Comparison of ENCODE assay signal across 9 cellular contexts in genomic region chr2:150485871-150486538, GRCh38. TPM values are rescaled to one million over a fixed set of nuclear protein-coding genes. Genes with fewer than 3 reads are reported as not detected.
A peak's percentile ranks its signal among the peaks of the same experiment; 100 is the strongest.
DNase-seq lines count a peak whose midpoint lies in the region; ATAC-seq, FAIRE-seq and TF ChIP-seq lines count a peak whose summit lies in the region.
"Had no signal": no experiment of that assay in that cellular context is flagged by ENCODE, and none has a peak within 500 bp of the region (broad histone marks: within the 10 kb centered on the region; RNA-seq: fewer than 3 reads in every experiment).

No MANE protein-coding gene starts in this region.

- peak overlapping the region; percentile 60 for H3K27ac Mint-ChIP-seq in stimulated activated naive B cell treated with anti-CD40 and anti-IgM and Interleukin-4, amounts not matched to agents 10 μg/mL and 1 μg/mL and 100 μg/mL, for 72 hours

- H3K27me3 ChIP-seq in GM23248 (replicated peaks; ENCODE audit: insufficient read depth) (no peaks in the 10 kb centered on the region), mammary epithelial cell (ENCODE audit: insufficient read depth, low read length) (no peaks in the 10 kb centered on the region), keratinocyte (ENCODE audit: control insufficient read depth, extremely low read depth, insufficient read depth, low read length) (no peaks in the 10 kb centered on the region)

- H3K9me3 Mint-ChIP-seq in stimulated activated naive B cell treated with anti-CD40 and anti-IgM and Interleukin-4, amounts not matched to agents 10 μg/mL and 1 μg/mL and 100 μg/mL, for 72 hours, result no peaks in the 10 kb centered on the region

- no TSS peak for BruUV-seq in mammary epithelial cell (replicated peaks; lab: Mats Ljungman, UMichigan)

- H3K4me2 ChIP-seq in GM23248 (ENCODE audit: unreplicated experiment), result peak overlapping the region; percentile 95
- H3K4me2 ChIP-seq in mammary epithelial cell (ENCODE audit: insufficient read depth, low read depth, low read length), result peak overlapping the region; percentile 81
- peak overlapping the region; percentile 88 for H3K4me2 ChIP-seq in keratinocyte (ENCODE audit: control insufficient read depth, extremely low read depth, insufficient read depth, low read depth, low read length)

- no peak for ATAC-seq in stimulated activated naive B cell treated with anti-CD40 and anti-IgM and Interleukin-4, amounts not matched to agents 10 μg/mL and 1 μg/mL and 100 μg/mL, for 72 hours (replicated peaks)
- ATAC-seq in HG02623 (IDR thresholded peaks at IDR 0.05; ENCODE audit: unreplicated experiment), result no peak
- ATAC-seq in HG03442 (IDR thresholded peaks at IDR 0.05; ENCODE audit: unreplicated experiment), result no peak

- H3K4me3 Mint-ChIP-seq in stimulated activated naive B cell treated with anti-CD40 and anti-IgM and Interleukin-4, amounts not matched to agents 10 μg/mL and 1 μg/mL and 100 μg/mL, for 72 hours, result peak overlapping the region; percentile 55 to 60

- peaks cover 52% of the 10 kb centered on the region for H3F3A ChIP-seq in GM23248 (ENCODE audit: insufficient read depth)

- H3K4me3 ChIP-seq in GM23248, result peak overlapping the region; percentile 92
- peak overlapping the region; percentile 85 to 96 (median 93) for H3K4me3 ChIP-seq in mammary epithelial cell (replicated peaks in 1 of 3; ENCODE audit: insufficient read depth in 1 of 3, low read depth in 2 of 3, low read length in 3 of 3)
- H3K4me3 ChIP-seq in keratinocyte (ENCODE audit: control insufficient read depth in 2 of 3, extremely low read depth in 1 of 3, insufficient read depth in 2 of 3, low read depth in 1 of 3, low read length in 3 of 3), result peak overlapping the region; percentile 71 to 99 (median 93)

- in situ Hi-C loops in GM23248 (cut with MboI), result loop anchor here (10.0 to 25.0 kb wide), 3 partner anchors 426 to 891 kb away; no protein-coding TSS in a partner anchor
- in situ Hi-C loops in mammary epithelial cell (cut with MboI; ENCODE audit: low sequenced_read_pairs in 2 of 2), result loop anchor here (5.0 to 25.0 kb wide), 6 partner anchors 41 to 749 kb away; no protein-coding TSS in a partner anchor

- 0 to 1% methylated on average over 58 to 62 of the region's 62 CpGs for WGBS in GM23248 (ENCODE audit: low coverage in 1 of 2, low lambda C conversion rate in 2 of 2, missing lambda C conversion rate in 2 of 2), 2 experiments
- 1% methylated on average over 10 of the region's 62 CpGs for WGBS in mammary epithelial cell (ENCODE audit: low coverage, missing lambda C conversion rate)

- peaks cover 0 to 3% of the 10 kb centered on the region in 2 donors for H3K36me3 Mint-ChIP-seq in stimulated activated naive B cell treated with anti-CD40 and anti-IgM and Interleukin-4, amounts not matched to agents 10 μg/mL and 1 μg/mL and 100 μg/mL, for 72 hours

- peak overlapping the region; percentile 95 for H3K27ac ChIP-seq in GM23248
- peak overlapping the region; percentile 99 for H3K27ac ChIP-seq in mammary epithelial cell (ENCODE audit: insufficient read depth, low read depth, low read length)
- H3K27ac ChIP-seq in keratinocyte (ENCODE audit: control insufficient read depth, insufficient read depth, low read length), result peak overlapping the region; percentile 99

- H3K4me1 ChIP-seq in GM23248 (ENCODE audit: insufficient read depth), result peaks cover 41% of the 10 kb centered on the region
- peaks cover 30% of the 10 kb centered on the region for H3K4me1 ChIP-seq in mammary epithelial cell (ENCODE audit: insufficient read depth, low read length)
- peaks cover 34% of the 10 kb centered on the region for H3K4me1 ChIP-seq in keratinocyte (ENCODE audit: control insufficient read depth, extremely low read depth, insufficient read depth, low read length)

- H3K9ac ChIP-seq in GM23248 (peak overlapping the region; percentile 96), mammary epithelial cell (ENCODE audit: insufficient read depth, low read length) (peak overlapping the region; percentile 100), keratinocyte (ENCODE audit: control insufficient read depth, extremely low read depth, insufficient read depth, low read length) (peak overlapping the region; percentile 100)

- H3K9me2 ChIP-seq in GM23248 (ENCODE audit: insufficient read depth), result no peaks in the 10 kb centered on the region

- H3K36me3 ChIP-seq in GM23248 (ENCODE audit: low read depth) (peaks cover 47% of the 10 kb centered on the region), mammary epithelial cell (ENCODE audit: insufficient read depth, low read length) (no peaks in the 10 kb centered on the region), keratinocyte (ENCODE audit: control insufficient read depth in 2 of 2, extremely low read depth in 1 of 2, insufficient read depth in 2 of 2, low read length in 2 of 2) (peaks cover 3 to 23% of the 10 kb centered on the region in 2 experiments)

- TF ChIP-seq CTCF in mammary epithelial cell (conservative IDR thresholded peaks at IDR 0.05 in 1 of 2, IDR thresholded peaks at IDR 0.05 in 1 of 2; ENCODE audit: extremely low read depth in 1 of 2, insufficient read depth in 1 of 2, low read depth in 1 of 2, low read length in 2 of 2) (no peak), keratinocyte (optimal IDR thresholded peaks at IDR 0.05 in 1 of 3, IDR thresholded peaks at IDR 0.05 in 1 of 3, conservative IDR thresholded peaks at IDR 0.05 in 1 of 3; ENCODE audit: extremely low read depth in 1 of 3, insufficient read depth in 2 of 3, low read length in 3 of 3) (no peak)

- H3K79me2 ChIP-seq in GM23248 (ENCODE audit: insufficient read depth) (peaks cover 97% of the 10 kb centered on the region), mammary epithelial cell (ENCODE audit: insufficient read depth, low read length) (peaks cover 64% of the 10 kb centered on the region), keratinocyte (ENCODE audit: control insufficient read depth, insufficient read depth, low read length) (peaks cover 62% of the 10 kb centered on the region)

- H3K9me3 ChIP-seq in GM23248 (ENCODE audit: low read depth), result no peaks in the 10 kb centered on the region
- no peaks in the 10 kb centered on the region for H3K9me3 ChIP-seq in mammary epithelial cell (replicated peaks; ENCODE audit: insufficient read depth, low read length)
- no peaks in the 10 kb centered on the region for H3K9me3 ChIP-seq in keratinocyte (ENCODE audit: control insufficient read depth, low read depth, low read length)

- CTCF ChIA-PET in mammary epithelial cell (lab: Charles Lee; ENCODE audit: low non-redundant PET), result no interaction called here

- peak; percentile 39 for FAIRE-seq in keratinocyte (lab: Jason Lieb, UNC)

- intact Hi-C loops in mammary epithelial cell (cut with micrococcal nuclease), result loop anchor here (2.0 to 5.0 kb wide), 6 partner anchors 33 to 889 kb away; no protein-coding TSS in a partner anchor

- peaks cover 15 to 23% of the 10 kb centered on the region in 2 donors for H3K4me1 Mint-ChIP-seq in stimulated activated naive B cell treated with anti-CD40 and anti-IgM and Interleukin-4, amounts not matched to agents 10 μg/mL and 1 μg/mL and 100 μg/mL, for 72 hours

- no peaks in the 10 kb centered on the region for H3K9me1 ChIP-seq in keratinocyte (ENCODE audit: control insufficient read depth, extremely low read depth, insufficient read depth, low read length)

- H2AFZ ChIP-seq in GM23248, result no peak overlapping the region
- no peak overlapping the region for H2AFZ ChIP-seq in mammary epithelial cell (ENCODE audit: low read depth, low read length)
- no peak overlapping the region for H2AFZ ChIP-seq in keratinocyte (ENCODE audit: control insufficient read depth, low read length)

- dilution Hi-C loops in mammary epithelial cell (cut with HindIII; ENCODE audit: low sequenced_read_pairs) (no loop called here), keratinocyte (cut with MboI; ENCODE audit: extremely low pct_ligation_motif_present, low sequenced_read_pairs) (no loop called here)

- H4K20me1 ChIP-seq in GM23248 (ENCODE audit: insufficient read depth) (no peaks in the 10 kb centered on the region), mammary epithelial cell (ENCODE audit: insufficient read depth, low read length) (no peaks in the 10 kb centered on the region), keratinocyte (ENCODE audit: control insufficient read depth, extremely low read depth, insufficient read depth, low read length) (peaks cover 20% of the 10 kb centered on the region)

- peaks cover 42 to 51% of the 10 kb centered on the region in 2 donors for H3K27me3 Mint-ChIP-seq in stimulated activated naive B cell treated with anti-CD40 and anti-IgM and Interleukin-4, amounts not matched to agents 10 μg/mL and 1 μg/mL and 100 μg/mL, for 72 hours

- peak; percentile 92 for DNase-seq in GM23248
- DNase-seq in NCI-H226, result peak; percentile 87
- peak; percentile 85 for DNase-seq in mammary epithelial cell
- DNase-seq in keratinocyte (ENCODE audit: low read depth, low spot score), result peak; percentile 30
- no peak for DNase-seq in stimulated activated naive B cell treated with anti-CD40 and anti-IgM and Interleukin-4, amounts not matched to agents 10 μg/mL and 1 μg/mL and 100 μg/mL, for 72 hours
- no peak for DNase-seq in DMS114 treated with DMSO at 0.1 percent for 48 hours (lab: John Stamatoyannopoulos, UW; ENCODE audit: unreplicated experiment)

RNA-seq across cellular contexts. Expression of gene RND3, which starts 1.5 kb away (rescaled TPM):
- total RNA-seq in GM23248 (2014; rRNA removed; shearing (Covaris generic)), result 244 and 271 TPM in 2 replicates
- polyA plus RNA-seq in GM23248 (2016; fragmentation: Nextera tagmentation; extraction: Ambion mirVana), result 198 and 199 TPM in 2 replicates
- total RNA-seq in mammary epithelial cell, result 100 to 1,000 TPM; 146 to 178 TPM
- polyA plus RNA-seq in mammary epithelial cell, result 28.6 TPM
- polyA minus RNA-seq in mammary epithelial cell, result 243 TPM
- 73.4 to 298 TPM (median 202 TPM) in 3 replicates for polyA plus RNA-seq in keratinocyte
- polyA plus RNA-seq in keratinocyte (2011; ENCODE audit: low read depth), result 1,211 TPM
- 95.0 and 179 TPM in 2 replicates for polyA plus RNA-seq in keratinocyte (2011; cell fraction: cytosol; rRNA removed)
- 415 and 426 TPM in 2 replicates for polyA plus RNA-seq in keratinocyte (2011; cell fraction: nucleus; rRNA removed)
- polyA plus RNA-seq in keratinocyte (2012; ENCODE audit: low replicate concordance), result 72.3 and 220 TPM in 2 replicates
- polyA minus RNA-seq in keratinocyte, result 78.5 to 330 TPM (median 235 TPM) in 3 replicates
- polyA minus RNA-seq in keratinocyte (2011; cell fraction: cytosol; rRNA and poly(A)+ RNA removed), result 71.2 TPM
- 124 and 484 TPM in 2 replicates for polyA minus RNA-seq in keratinocyte (2011; cell fraction: nucleus; rRNA and poly(A)+ RNA removed)
- total RNA-seq: T-helper 1 cell treated with Interleukin-12 subunit alpha and Interleukin-12 subunit beta and Interleukin-4 antibody, amounts not matched to agents 30 ng/mL and 1 ng/mL, for 36 hours had no signal

Comparison
In these comparisons a context has a peak if more than half of its experiments do, and no peak if none do; other contexts are left out.
1. DNase-seq: peak in GM23248 (single experiment), NCI-H226 (single experiment), mammary epithelial cell (single experiment) and keratinocyte (single experiment); none in stimulated activated naive B cell treated with anti-CD40 and anti-IgM and Interleukin-4, amounts not matched to agents 10 μg/mL and 1 μg/mL and 100 μg/mL, for 72 hours (single experiment) and DMS114 treated with DMSO at 0.1 percent for 48 hours (single experiment).
2. Peak in every context shown above with its lines, with median percentiles within 50 percentile points of each other: H3K27ac ChIP-seq, H3K4me2 ChIP-seq, H3K4me3 ChIP-seq and H3K9ac ChIP-seq.